1 cellular context compared by ENCODE assay signal in genomic region chr2:16971722-16972234, GRCh38.
TF ChIP-seq lines count a peak whose summit lies in the region.

No MANE protein-coding gene starts in this region.

TF ChIP-seq in GM23338, 12 proteins besides CTCF, POLR2A, EP300 and RAD21 (continued from another document):
- TF ChIP-seq REST (IDR thresholded peaks at IDR 0.05; ENCODE audit: unreplicated experiment) (no peak), NANOG (IDR thresholded peaks at IDR 0.05; ENCODE audit: borderline replicate concordance) (no peak), EZH2phosphoT487 (IDR thresholded peaks at IDR 0.05; ENCODE audit: unreplicated experiment) (no peak)
